19 cellular contexts compared by ENCODE assay signal in genomic region chr2:30486655-30487054, GRCh38.
"Had no signal": no experiment of that assay in that cellular context is flagged by ENCODE, and none has a peak within 500 bp of the region (broad histone marks: within the 10 kb centered on the region; RNA-seq: fewer than 3 reads in every experiment).

No MANE protein-coding gene starts in this region.

- H3K27me3 Mint-ChIP-seq: activated B cell treated with CpG ODN at 0.5 μM for 24 hours; activated CD4-positive, alpha-beta T cell treated with anti-CD3 and anti-CD28 coated beads, Interleukin-2, amount 10 ng/mL, durations not matched to agents 24 days and 14 days; activated naive CD4-positive, alpha-beta T cell treated with anti-CD3 and anti-CD28 coated beads, Interleukin-2, amount 50 U/mL, for 24 hours had no signal

- H3K4me3 ChIP-seq: coronary artery, gastroesophageal sphincter, heart left ventricle, right lobe of liver, transverse colon, uterus had no signal

- H3K4me3 Mint-ChIP-seq: activated B cell treated with CpG ODN at 0.5 μM for 24 hours; activated CD4-positive, alpha-beta T cell treated with anti-CD3 and anti-CD28 coated beads, Interleukin-2, amount 10 ng/mL, durations not matched to agents 24 days and 14 days; activated naive CD4-positive, alpha-beta T cell treated with anti-CD3 and anti-CD28 coated beads, Interleukin-2, amount 50 U/mL, for 24 hours; activated T-cell treated with anti-CD3 and anti-CD28 coated beads, Interleukin-2, amount 50 U/mL, for 4 hours; neural crest cell; T-helper 1 cell treated with Interleukin-12 subunit alpha and Interleukin-12 subunit beta and Interleukin-4 antibody, amounts not matched to agents 30 μg/mL and 1 μg/mL, for 36 hours had no signal

- H3K9me3 ChIP-seq: gastroesophageal sphincter, heart left ventricle, right lobe of liver, transverse colon, uterus had no signal

- H3K27ac Mint-ChIP-seq: activated B cell treated with CpG ODN at 0.5 μM for 24 hours; activated CD4-positive, alpha-beta T cell treated with anti-CD3 and anti-CD28 coated beads, Interleukin-2, amount 10 ng/mL, durations not matched to agents 24 days and 14 days; activated naive CD4-positive, alpha-beta T cell treated with anti-CD3 and anti-CD28 coated beads, Interleukin-2, amount 50 U/mL, for 24 hours; T-helper 1 cell treated with Interleukin-12 subunit alpha and Interleukin-12 subunit beta and Interleukin-4 antibody, amounts not matched to agents 30 μg/mL and 1 μg/mL, for 36 hours had no signal

- H3K9me3 Mint-ChIP-seq: activated CD4-positive, alpha-beta T cell treated with anti-CD3 and anti-CD28 coated beads, Interleukin-2, amount 10 ng/mL, durations not matched to agents 24 days and 14 days; activated naive CD4-positive, alpha-beta T cell treated with anti-CD3 and anti-CD28 coated beads, Interleukin-2, amount 50 U/mL, for 24 hours; activated T-cell treated with anti-CD3 and anti-CD28 coated beads, Interleukin-2, amount 50 U/mL, for 4 hours; neural crest cell; T-helper 1 cell treated with Interleukin-12 subunit alpha and Interleukin-12 subunit beta and Interleukin-4 antibody, amounts not matched to agents 30 μg/mL and 1 μg/mL, for 36 hours had no signal

- H3K27me3 ChIP-seq: gastroesophageal sphincter, heart left ventricle, right lobe of liver, transverse colon, uterus had no signal

- H3K4me1 ChIP-seq: right lobe of liver, uterus had no signal

- H3K36me3 ChIP-seq: gastroesophageal sphincter, heart left ventricle, right lobe of liver, transverse colon, uterus had no signal

- FAIRE-seq: islet of Langerhans, small intestine had no signal

- H3K27ac ChIP-seq: coronary artery, heart left ventricle, right lobe of liver, transverse colon, uterus had no signal

- H3K4me1 Mint-ChIP-seq: neural crest cell had no signal

- DNase-seq: activated B cell treated with CpG ODN at 0.5 μM for 24 hours; activated CD4-positive, alpha-beta T cell treated with anti-CD3 and anti-CD28 coated beads, Interleukin-2, amount 10 ng/mL, durations not matched to agents 24 days and 14 days; activated CD8-positive, alpha-beta memory T cell treated with anti-CD3 and anti-CD28 coated beads, Interleukin-2, amount 50 U/mL, for 48 hours; activated T-cell treated with anti-CD3 and anti-CD28 coated beads, Interleukin-2, amount 50 U/mL, for 4 hours; amniotic stem cell; cerebellar nuclear complex; heart left ventricle; occipital lobe; posterior cingulate gyrus; right lobe of liver; small intestine; transverse colon; uterus had no signal

- ATAC-seq: activated T-cell treated with anti-CD3 and anti-CD28 coated beads, Interleukin-2, amount 50 U/mL, for 4 hours; gastroesophageal sphincter; heart left ventricle; right lobe of liver had no signal
